ENCODE assay signal across 16 cellular contexts in genomic region chr14:77478796-77479195, GRCh38. TPM values are rescaled to one million over a fixed set of nuclear protein-coding genes. Genes with fewer than 3 reads are reported as not detected.
DNase-seq lines count a peak whose midpoint lies in the region; ATAC-seq and TF ChIP-seq lines count a peak whose summit lies in the region.
"Had no signal": no experiment of that assay in that cellular context is flagged by ENCODE, and none has a peak within 500 bp of the region (broad histone marks: within the 10 kb centered on the region; RNA-seq: fewer than 3 reads in every experiment).

No MANE protein-coding gene starts in this region.

- no peaks in the 10 kb centered on the region for H3K4me1 Mint-ChIP-seq in Calu3 (ENCODE audit: low read depth, unreplicated experiment)

- BruUV-seq in Calu3 (replicated peaks; lab: Mats Ljungman, UMichigan), result no TSS peak

- peaks cover 39% of the 10 kb centered on the region for H3K27me3 Mint-ChIP-seq in Calu3 (ENCODE audit: unreplicated experiment)

- CTCF ChIA-PET in Calu3 (lab: Charles Lee), result no interaction called here

- peak; percentile 30 for DNase-seq in GM06990 (ENCODE audit: extremely low read depth, insufficient read length)
- DNase-seq in Calu3, result no peak
- DNase-seq in nucleus accumbens (lab: John Stamatoyannopoulos, UW), result no peak
- DNase-seq in NCI-H2196 (lab: John Stamatoyannopoulos, UW; ENCODE audit: unreplicated experiment), result no peak
- DNase-seq: colonic mucosa, foreskin fibroblast, OCI-M1, psoas muscle, uterus had no signal

- H3K27ac Mint-ChIP-seq in Calu3 (ENCODE audit: unreplicated experiment), result no peak overlapping the region
- H3K27ac Mint-ChIP-seq: WTC11 had no signal

- H3K36me3 ChIP-seq in GM06990 (ENCODE audit: control insufficient read depth, insufficient read depth, low read length), result no peaks in the 10 kb centered on the region
- H3K36me3 ChIP-seq: colonic mucosa, uterus had no signal

- intact Hi-C loops in Calu3 (cut with micrococcal nuclease; ENCODE audit: unreplicated experiment), result no loop called here

- H3K9me3 Mint-ChIP-seq in Calu3 (ENCODE audit: low read depth, unreplicated experiment), result no peaks in the 10 kb centered on the region
- H3K9me3 Mint-ChIP-seq: WTC11 had no signal

- no peaks in the 10 kb centered on the region for H3K27me3 ChIP-seq in GM06990 (replicated peaks; ENCODE audit: control insufficient read depth, insufficient read depth, low read length)
- H3K27me3 ChIP-seq: colonic mucosa, uterus had no signal

- H3K36me3 Mint-ChIP-seq in Calu3 (ENCODE audit: insufficient read depth, unreplicated experiment), result no peaks in the 10 kb centered on the region
- H3K36me3 Mint-ChIP-seq: WTC11 had no signal

- no peak overlapping the region for H3K4me3 ChIP-seq in GM06990 (replicated peaks; ENCODE audit: low read depth, low read length)
- H3K4me3 ChIP-seq: colonic mucosa, lung, psoas muscle, uterus had no signal

- peak; percentile 95 for ATAC-seq in GM19043 (IDR thresholded peaks at IDR 0.05; ENCODE audit: low read depth, unreplicated experiment)
- ATAC-seq in HG02610 (IDR thresholded peaks at IDR 0.05; ENCODE audit: unreplicated experiment), result peak; percentile 84
- peak; percentile 76 for ATAC-seq in HG03439 (IDR thresholded peaks at IDR 0.05; ENCODE audit: unreplicated experiment)
- ATAC-seq in esophagus mucosa, result no peak
- ATAC-seq: psoas muscle, WTC11 had no signal

- no peak for TF ChIP-seq CTCF in GM06990 (IDR thresholded peaks at IDR 0.05; ENCODE audit: insufficient read depth, low read length, poor library complexity, severe bottlenecking)
- TF ChIP-seq CTCF in Calu3 (IDR thresholded peaks at IDR 0.05; ENCODE audit: unreplicated experiment), result no peak

- H3K4me3 Mint-ChIP-seq in Calu3 (ENCODE audit: low read depth, unreplicated experiment), result no peak overlapping the region
- H3K4me3 Mint-ChIP-seq: WTC11 had no signal

RNA-seq across cellular contexts. Expression of gene ISM2, which starts 19.8 kb away (rescaled TPM):
- total RNA-seq in Calu3 (2022) (not detected in 2 replicates), esophagus mucosa (not detected)
- total RNA-seq: Daoy, lung, psoas muscle had no signal

RNA-seq across cellular contexts. Expression of gene AHSA1, which starts 20.9 kb away (rescaled TPM):
- total RNA-seq in Calu3 (2022) (287 and 313 TPM in 2 replicates), esophagus mucosa (69.5 TPM)

RNA-seq across cellular contexts. Expression of gene VIPAS39, which starts 21.4 kb away (rescaled TPM):
- 19.3 and 19.4 TPM in 2 replicates for total RNA-seq in Calu3 (2022)
- total RNA-seq in esophagus mucosa, result 11.9 TPM

RNA-seq across cellular contexts. Expression of gene NOXRED1, which starts 55.5 kb away (rescaled TPM):
- total RNA-seq in Calu3 (2022) (1.2 and 1.6 TPM in 2 replicates), esophagus mucosa (not detected)
